19 cellular contexts compared by ENCODE assay signal in genomic region chr19:28296506-28296905, GRCh38.
DNase-seq lines count a peak whose midpoint lies in the region; ATAC-seq and TF ChIP-seq lines count a peak whose summit lies in the region.
"Had no signal": no experiment of that assay in that cellular context is flagged by ENCODE, and none has a peak within 500 bp of the region (broad histone marks: within the 10 kb centered on the region; RNA-seq: fewer than 3 reads in every experiment).

No MANE protein-coding gene starts in this region.

- H3K4me3 ChIP-seq in AG09309 (ENCODE audit: control insufficient read depth, low read depth, low read length) (no peak overlapping the region), HEK293 (ENCODE audit: low read depth, low read length) (no peak overlapping the region), SK-N-MC (no peak overlapping the region), ovary (no peak overlapping the region), colonic mucosa (no peak overlapping the region)
- H3K4me3 ChIP-seq: ascending aorta, HAP-1, uterus had no signal

- peaks cover 3% of the 10 kb centered on the region for H3K9me3 Mint-ChIP-seq in glutamatergic neuron (ENCODE audit: unreplicated experiment)
- H3K9me3 Mint-ChIP-seq in stimulated activated memory B cell treated with anti-CD40 and anti-IgM and Interleukin-4, amounts not matched to agents 10 μg/mL and 1 μg/mL and 100 μg/mL, for 72 hours = peaks cover 11% of the 10 kb centered on the region
- H3K9me3 Mint-ChIP-seq: CD8-positive, alpha-beta T cell had no signal

- POLR2A ChIA-PET in HEK293 (lab: Yijun Ruan, JAX) = no interaction called here

- peak overlapping the region; percentile 43 for H3K27ac Mint-ChIP-seq in glutamatergic neuron (ENCODE audit: unreplicated experiment)
- no peak overlapping the region for H3K27ac Mint-ChIP-seq in stimulated activated memory B cell treated with anti-CD40 and anti-IgM and Interleukin-4, amounts not matched to agents 10 μg/mL and 1 μg/mL and 100 μg/mL, for 72 hours
- H3K27ac Mint-ChIP-seq: activated CD4-positive, alpha-beta T cell treated with anti-CD3 and anti-CD28 coated beads for 36 hours; activated T-cell treated with anti-CD3 and anti-CD28 coated beads, Interleukin-2, amount 50 U/mL, for 72 hours; CD8-positive, alpha-beta T cell had no signal

- no peak overlapping the region for H3K4me3 Mint-ChIP-seq in glutamatergic neuron (ENCODE audit: unreplicated experiment)
- H3K4me3 Mint-ChIP-seq in stimulated activated memory B cell treated with anti-CD40 and anti-IgM and Interleukin-4, amounts not matched to agents 10 μg/mL and 1 μg/mL and 100 μg/mL, for 72 hours = no peak overlapping the region
- H3K4me3 Mint-ChIP-seq: activated CD4-positive, alpha-beta T cell treated with anti-CD3 and anti-CD28 coated beads for 36 hours; activated T-cell treated with anti-CD3 and anti-CD28 coated beads, Interleukin-2, amount 50 U/mL, for 72 hours; CD8-positive, alpha-beta T cell had no signal

- TF ChIP-seq CTCF in AG09309 (IDR thresholded peaks at IDR 0.05; ENCODE audit: control insufficient read depth, insufficient read depth, low read depth, low read length, missing control alignments) (no peak), HEK293 (tag by site-specific recombination; IDR thresholded peaks at IDR 0.05) (no peak), glutamatergic neuron (IDR thresholded peaks at IDR 0.05; ENCODE audit: partially characterized antibody, unreplicated experiment) (no peak), ovary (IDR thresholded peaks at IDR 0.05) (no peak), colonic mucosa (IDR thresholded peaks at IDR 0.05) (no peak)

- DNase-seq in AG09309 (ENCODE audit: low read depth) (peak; percentile 72), SK-N-MC (ENCODE audit: low read depth, low spot score) (peak; percentile 16), glutamatergic neuron (no peak), ovary (no peak), colonic mucosa (no peak)
- DNase-seq: activated CD4-positive, alpha-beta T cell treated with anti-CD3 and anti-CD28 coated beads for 36 hours; activated naive CD4-positive, alpha-beta T cell treated with anti-CD3 and anti-CD28 coated beads, Interleukin-2, amount 50 U/mL, for 16 hours; activated T-cell treated with anti-CD3 and anti-CD28 coated beads, Interleukin-2, amount 50 U/mL, for 72 hours; CD8-positive, alpha-beta T cell; NCI-H1436; NCI-H510A treated with DMSO at 0.1 percent for 48 hours; stimulated activated CD8-positive, alpha-beta memory T cell treated with anti-CD3 and anti-CD28 coated beads, Interleukin-4, amount 100 ng/mL, for 48 hours; substantia nigra; uterus had no signal

- H3K9me3 ChIP-seq in HEK293 (ENCODE audit: control insufficient read depth, insufficient read depth, low read depth, low read length) = no peaks in the 10 kb centered on the region; the same call in 1 of the 2 replicates
- H3K9me3 ChIP-seq in SK-N-MC (ENCODE audit: low read depth, low read length) = no peaks in the 10 kb centered on the region
- no peaks in the 10 kb centered on the region for H3K9me3 ChIP-seq in ovary
- H3K9me3 ChIP-seq in colonic mucosa = no peaks in the 10 kb centered on the region
- H3K9me3 ChIP-seq: ascending aorta, HAP-1, uterus had no signal

- no peak for TF ChIP-seq POLR2A in ovary (IDR thresholded peaks at IDR 0.05)

- ATAC-seq in HG03095 (IDR thresholded peaks at IDR 0.05; ENCODE audit: unreplicated experiment) = no peak
- no peak for ATAC-seq in stimulated activated memory B cell treated with anti-CD40 and anti-IgM and Interleukin-4, amounts not matched to agents 10 μg/mL and 1 μg/mL and 100 μg/mL, for 72 hours
- ATAC-seq: activated CD4-positive, alpha-beta T cell treated with anti-CD3 and anti-CD28 coated beads for 36 hours; activated T-cell treated with anti-CD3 and anti-CD28 coated beads, Interleukin-2, amount 50 U/mL, for 72 hours; CD8-positive, alpha-beta T cell had no signal

- H3K4me1 ChIP-seq in HEK293 (ENCODE audit: control insufficient read depth, insufficient read depth, low read length) (peaks cover 29% of the 10 kb centered on the region), ovary (ENCODE audit: insufficient read depth) (no peaks in the 10 kb centered on the region), colonic mucosa (peaks cover 3% of the 10 kb centered on the region)
- H3K4me1 ChIP-seq: ascending aorta, HAP-1, uterus had no signal

- no peak for TF ChIP-seq EP300 in ovary (IDR thresholded peaks at IDR 0.05)

- H3K27ac ChIP-seq in HEK293 (ENCODE audit: extremely low read depth, low read depth, low read length) (no peak overlapping the region), SK-N-MC (no peak overlapping the region), ovary (no peak overlapping the region), colonic mucosa (no peak overlapping the region)
- H3K27ac ChIP-seq: ascending aorta, uterus had no signal

- intact Hi-C loops in ovary (cut with DNase I) (no loop called here), colonic mucosa (cut with DNase I) (no loop called here)

- 49 to 62% (median 57%) methylated on average over 4 of the region's 4 CpGs for WGBS in ovary, 3 donors

- CTCF ChIA-PET in HEK293 (lab: Yijun Ruan, JAX) = interaction anchor here (0.7 to 1.9 kb wide), 3 partner anchors 54 to 322 kb away, joined by 3 to 5 read pairs (median 4); no protein-coding TSS in a partner anchor

- no peaks in the 10 kb centered on the region for H3K36me3 Mint-ChIP-seq in glutamatergic neuron (ENCODE audit: unreplicated experiment)
- H3K36me3 Mint-ChIP-seq in stimulated activated memory B cell treated with anti-CD40 and anti-IgM and Interleukin-4, amounts not matched to agents 10 μg/mL and 1 μg/mL and 100 μg/mL, for 72 hours = no peaks in the 10 kb centered on the region
- H3K36me3 Mint-ChIP-seq: CD8-positive, alpha-beta T cell had no signal

- H3K27me3 ChIP-seq in ovary (no peaks in the 10 kb centered on the region), colonic mucosa (no peaks in the 10 kb centered on the region)
- H3K27me3 ChIP-seq: ascending aorta, uterus had no signal

- H3K27me3 Mint-ChIP-seq in glutamatergic neuron (ENCODE audit: unreplicated experiment) = peaks cover 3% of the 10 kb centered on the region
- H3K27me3 Mint-ChIP-seq in stimulated activated memory B cell treated with anti-CD40 and anti-IgM and Interleukin-4, amounts not matched to agents 10 μg/mL and 1 μg/mL and 100 μg/mL, for 72 hours = no peaks in the 10 kb centered on the region

- H3K9ac ChIP-seq in SK-N-MC (ENCODE audit: insufficient read length) (no peak overlapping the region), colonic mucosa (ENCODE audit: low read depth in 2 of 2, low read length in 2 of 2) (no peak overlapping the region)

- peaks cover 16% of the 10 kb centered on the region for H3K4me1 Mint-ChIP-seq in glutamatergic neuron (ENCODE audit: low read depth, unreplicated experiment)
- H3K4me1 Mint-ChIP-seq in stimulated activated memory B cell treated with anti-CD40 and anti-IgM and Interleukin-4, amounts not matched to agents 10 μg/mL and 1 μg/mL and 100 μg/mL, for 72 hours = no peaks in the 10 kb centered on the region
- H3K4me1 Mint-ChIP-seq: activated CD4-positive, alpha-beta T cell treated with anti-CD3 and anti-CD28 coated beads for 36 hours had no signal

- H3K36me3 ChIP-seq in HEK293 (ENCODE audit: control insufficient read depth in 2 of 2, insufficient read depth in 1 of 2, low read length in 2 of 2) (peaks cover 0 to 3% of the 10 kb centered on the region in 2 experiments; a peak in 1 of 3 replicates), SK-N-MC (ENCODE audit: insufficient read depth, low read length) (no peaks in the 10 kb centered on the region), ovary (no peaks in the 10 kb centered on the region), colonic mucosa (no peaks in the 10 kb centered on the region)
- H3K36me3 ChIP-seq: ascending aorta, HAP-1, uterus had no signal

TF ChIP-seq in HEK293, 187 proteins besides CTCF, POLR2A, EP300 and RAD21:
- TF ChIP-seq ZNF768 (tag by site-specific recombination; IDR thresholded peaks at IDR 0.05) (0 out of 2 replicates have a peak, but pooled peaks have one; percentile 3), ZNF561 (tag by site-specific recombination; IDR thresholded peaks at IDR 0.05; ENCODE audit: borderline replicate concordance) (no peak)

Comparison
In these comparisons a context has a peak if more than half of its experiments do, and no peak if none do; other contexts are left out.
1. DNase-seq: peak in AG09309 (single experiment) and SK-N-MC (single experiment); none in glutamatergic neuron (single experiment), ovary (0 of 5) and colonic mucosa (single experiment).